In genomic region chr4:139018971-139019758, GRCh38 we compare ENCODE assay signal across 11 cellular contexts. TPM values are rescaled to one million over a fixed set of nuclear protein-coding genes. Genes with fewer than 3 reads are reported as not detected.
DNase-seq lines count a peak whose midpoint lies in the region; ATAC-seq lines count a peak whose summit lies in the region.
"Had no signal": no experiment of that assay in that cellular context is flagged by ENCODE, and none has a peak within 500 bp of the region (broad histone marks: within the 10 kb centered on the region; RNA-seq: fewer than 3 reads in every experiment).

No MANE protein-coding gene starts in this region.

- no peaks in the 10 kb centered on the region for H3K9me2 ChIP-seq in Karpas-422 (replicated peaks; ENCODE audit: insufficient read depth, low read length)

- H3K36me3 Mint-ChIP-seq in stimulated activated effector memory CD8-positive, alpha-beta T cell treated with anti-CD3 and anti-CD28 coated beads, Interleukin-12 subunit alpha, Interleukin-12 subunit beta, amount 100 ng/mL, for 72 hours: peaks cover 35% of the 10 kb centered on the region

- H3K79me1 ChIP-seq in mesenchymal stem cell (replicated peaks; ENCODE audit: low read length, poor library complexity, severe bottlenecking): no peaks in the 10 kb centered on the region

- H2BK5ac ChIP-seq in mesenchymal stem cell (ENCODE audit: low read depth, low read length, poor library complexity, severe bottlenecking): no peak overlapping the region

- H3K79me2 ChIP-seq in Karpas-422 (ENCODE audit: low read length): peaks cover 83% of the 10 kb centered on the region

- H2AK5ac ChIP-seq in mesenchymal stem cell (ENCODE audit: low read length, severe bottlenecking): no peak overlapping the region

- H3K4me3 ChIP-seq in BLaER1 (no peak overlapping the region), Karpas-422 (ENCODE audit: low read length) (no peak overlapping the region), adipocyte (ENCODE audit: low read length) (peak overlapping the region; percentile 71), mesenchymal stem cell (ENCODE audit: insufficient read depth in 1 of 2, low read depth in 1 of 2, low read length in 2 of 2) (no peak overlapping the region), right cardiac atrium (ENCODE audit: low read length) (no peak overlapping the region)

- H3K9ac ChIP-seq in BLaER1 (no peak overlapping the region), Karpas-422 (ENCODE audit: low read length) (no peak overlapping the region), adipocyte (ENCODE audit: low read length) (peak overlapping the region; percentile 47), mesenchymal stem cell (ENCODE audit: low read length) (no peak overlapping the region)

- H2BK12ac ChIP-seq in mesenchymal stem cell (ENCODE audit: low read length in 2 of 2): no peak overlapping the region

- H3K27ac Mint-ChIP-seq in stimulated activated effector memory CD8-positive, alpha-beta T cell treated with anti-CD3 and anti-CD28 coated beads, Interleukin-12 subunit alpha, Interleukin-12 subunit beta, amount 100 ng/mL, for 72 hours: no peak overlapping the region

- intact Hi-C loops in right cardiac atrium (cut with DNase I): no loop called here

- H3K14ac ChIP-seq in mesenchymal stem cell (ENCODE audit: low read length in 2 of 2): no peak overlapping the region

- H3K27me3 ChIP-seq in BLaER1 (no peaks in the 10 kb centered on the region), Karpas-422 (ENCODE audit: low read length) (no peaks in the 10 kb centered on the region; the same call in 1 of the 2 replicates), adipocyte (replicated peaks; ENCODE audit: control insufficient read depth, insufficient read depth, low read length) (no peaks in the 10 kb centered on the region), mesenchymal stem cell (ENCODE audit: control insufficient read depth in 1 of 2, insufficient read depth in 1 of 2, low read length in 2 of 2) (no peaks in the 10 kb centered on the region), right cardiac atrium (ENCODE audit: control insufficient read depth, insufficient read depth) (no peaks in the 10 kb centered on the region)

- H3K4me3 Mint-ChIP-seq in stimulated activated effector memory CD8-positive, alpha-beta T cell treated with anti-CD3 and anti-CD28 coated beads, Interleukin-12 subunit alpha, Interleukin-12 subunit beta, amount 100 ng/mL, for 72 hours: no peak overlapping the region

- H3K4me1 ChIP-seq in BLaER1: peaks cover 52% of the 10 kb centered on the region
- H3K4me1 ChIP-seq in Karpas-422 (ENCODE audit: low read length): peaks cover 58% of the 10 kb centered on the region
- H3K4me1 ChIP-seq in adipocyte (ENCODE audit: control insufficient read depth, insufficient read depth, low read length): peaks cover 38% of the 10 kb centered on the region
- peaks cover 18% of the 10 kb centered on the region for H3K4me1 ChIP-seq in mesenchymal stem cell (ENCODE audit: control insufficient read depth, insufficient read depth, low read depth, low read length)
- H3K4me1 ChIP-seq in right cardiac atrium (ENCODE audit: control insufficient read depth, insufficient read depth, low read length): no peaks in the 10 kb centered on the region

- H3K4me2 ChIP-seq in BLaER1 (peak overlapping the region; percentile 79), Karpas-422 (ENCODE audit: low read depth, low read length, poor library complexity, severe bottlenecking) (peak overlapping the region; percentile 85), mesenchymal stem cell (ENCODE audit: low read length, poor library complexity, severe bottlenecking) (peak overlapping the region; percentile 35)

- WGBS in mesenchymal stem cell: 80% methylated on average over 10 of the region's 10 CpGs
- 89% methylated on average over 10 of the region's 10 CpGs for WGBS in right cardiac atrium

- H3K4me1 Mint-ChIP-seq in stimulated activated effector memory CD8-positive, alpha-beta T cell treated with anti-CD3 and anti-CD28 coated beads, Interleukin-12 subunit alpha, Interleukin-12 subunit beta, amount 100 ng/mL, for 72 hours: peaks cover 26% of the 10 kb centered on the region

- peak overlapping the region; percentile 19 for H4K8ac ChIP-seq in mesenchymal stem cell (ENCODE audit: low read length)

- no peak for ATAC-seq in stimulated activated effector memory CD8-positive, alpha-beta T cell treated with anti-CD3 and anti-CD28 coated beads, Interleukin-12 subunit alpha, Interleukin-12 subunit beta, amount 100 ng/mL, for 72 hours
- no peak for ATAC-seq in right cardiac atrium

- peak overlapping the region in 1 of 2 experiments; percentile 41 for H3K4ac ChIP-seq in mesenchymal stem cell (ENCODE audit: low read depth in 1 of 2, low read length in 2 of 2)

- no peaks in the 10 kb centered on the region for H3K9me3 ChIP-seq in BLaER1
- H3K9me3 ChIP-seq in Karpas-422 (ENCODE audit: low read length): no peaks in the 10 kb centered on the region
- no peaks in the 10 kb centered on the region for H3K9me3 ChIP-seq in adipocyte (ENCODE audit: control insufficient read depth, low read length)
- no peaks in the 10 kb centered on the region for H3K9me3 ChIP-seq in mesenchymal stem cell (ENCODE audit: control insufficient read depth, low read length)
- no peaks in the 10 kb centered on the region for H3K9me3 ChIP-seq in right cardiac atrium (ENCODE audit: control insufficient read depth, low read length)

- H3K9me3 Mint-ChIP-seq in stimulated activated effector memory CD8-positive, alpha-beta T cell treated with anti-CD3 and anti-CD28 coated beads, Interleukin-12 subunit alpha, Interleukin-12 subunit beta, amount 100 ng/mL, for 72 hours: no peaks in the 10 kb centered on the region

- H2BK120ac ChIP-seq in mesenchymal stem cell (ENCODE audit: low read depth, low read length): no peak overlapping the region

- peaks cover 77% of the 10 kb centered on the region for H4K20me1 ChIP-seq in BLaER1
- H4K20me1 ChIP-seq in Karpas-422 (ENCODE audit: insufficient read depth, low read depth, low read length): peaks cover 15% of the 10 kb centered on the region

- no peak overlapping the region for H3K27ac ChIP-seq in BLaER1
- peak overlapping the region; percentile 10; the same call in 1 of the 2 replicates for H3K27ac ChIP-seq in Karpas-422 (ENCODE audit: low read length)
- H3K27ac ChIP-seq in mesenchymal stem cell (ENCODE audit: low read length, poor library complexity, severe bottlenecking): peak overlapping the region; percentile 0
- no peak overlapping the region for H3K27ac ChIP-seq in right cardiac atrium (ENCODE audit: low read length)

- H4K91ac ChIP-seq in mesenchymal stem cell (ENCODE audit: low read length): no peak overlapping the region

- H2AFZ ChIP-seq in Karpas-422 (ENCODE audit: low read length): no peak overlapping the region
- H2AFZ ChIP-seq in mesenchymal stem cell (ENCODE audit: low read depth, low read length): no peak overlapping the region

- no peak overlapping the region for H2BK15ac ChIP-seq in mesenchymal stem cell (ENCODE audit: low read depth, poor library complexity, severe bottlenecking)

- H3K36me3 ChIP-seq in BLaER1: peaks cover 50% of the 10 kb centered on the region
- H3K36me3 ChIP-seq in Karpas-422 (ENCODE audit: insufficient read depth, low read length): no peaks in the 10 kb centered on the region
- H3K36me3 ChIP-seq in adipocyte (ENCODE audit: control insufficient read depth, insufficient read depth, low read length, severe bottlenecking): no peaks in the 10 kb centered on the region
- H3K36me3 ChIP-seq in mesenchymal stem cell (ENCODE audit: control insufficient read depth in 1 of 2, insufficient read depth in 2 of 2, low read depth in 1 of 2, low read length in 2 of 2): no peaks in the 10 kb centered on the region

- no peak for DNase-seq in Karpas-422
- DNase-seq in adipocyte (ENCODE audit: low read depth): peak; percentile 60
- no peak for DNase-seq in mesenchymal stem cell
- no peak for DNase-seq in stimulated activated effector memory CD8-positive, alpha-beta T cell treated with anti-CD3 and anti-CD28 coated beads, Interleukin-12 subunit alpha, Interleukin-12 subunit beta, amount 100 ng/mL, for 72 hours (ENCODE audit: low spot score in 2 of 2)
- DNase-seq in NCI-H1417 (lab: John Stamatoyannopoulos, UW): no peak
- DNase-seq in right cardiac atrium: no peak
- no peak for DNase-seq in T1000 (lab: John Stamatoyannopoulos, UW)
- DNase-seq: activated CD4-positive, CD25-positive, alpha-beta regulatory T cell treated with anti-CD3 and anti-CD28 coated beads, Interleukin-2, amount 50 U/mL, for 72 hours; activated naive CD4-positive, alpha-beta T cell treated with anti-CD3 and anti-CD28 coated beads, Interleukin-2, amount 50 U/mL, for 16 hours; effector memory CD4-positive, alpha-beta T cell had no signal

- H3K23ac ChIP-seq in mesenchymal stem cell (ENCODE audit: low read length in 2 of 2): no peak overlapping the region

- H3K18ac ChIP-seq in mesenchymal stem cell (ENCODE audit: low read depth in 1 of 2, low read length in 2 of 2): no peak overlapping the region

RNA-seq across cellular contexts. Expression of gene NOCT, which starts 3.6 kb away (rescaled TPM):
- 10.6 and 12.6 TPM in 2 replicates for total RNA-seq in Karpas-422 (2014; rRNA removed; shearing (Covaris generic); ENCODE audit: low replicate concordance)
- polyA plus RNA-seq in mesenchymal stem cell (2013, experiment 1 of 2): 9.1 TPM
- 8.2 TPM for polyA plus RNA-seq in mesenchymal stem cell (2013, experiment 2 of 2)
- 10 to 100 TPM in 1 of 4 donors, 1 to 10 TPM in 3; 5.5 to 10.6 (median 9.7) TPM for total RNA-seq in right cardiac atrium
- 4.7 TPM for polyA plus RNA-seq in right cardiac atrium

Comparison
In these comparisons a context has a peak if more than half of its experiments do, and no peak if none do; other contexts are left out.
1. H3K27ac ChIP-seq: peak in Karpas-422 (single experiment) and mesenchymal stem cell (single experiment); none in BLaER1 (single experiment) and right cardiac atrium (single experiment).
2. H3K4me2 ChIP-seq: peak in every context shown above with its lines; median percentile 85 in Karpas-422; 79 in BLaER1; 35 in mesenchymal stem cell.